Comparison of ENCODE assay signal across 1 cellular context in the genomic region with DNA sequence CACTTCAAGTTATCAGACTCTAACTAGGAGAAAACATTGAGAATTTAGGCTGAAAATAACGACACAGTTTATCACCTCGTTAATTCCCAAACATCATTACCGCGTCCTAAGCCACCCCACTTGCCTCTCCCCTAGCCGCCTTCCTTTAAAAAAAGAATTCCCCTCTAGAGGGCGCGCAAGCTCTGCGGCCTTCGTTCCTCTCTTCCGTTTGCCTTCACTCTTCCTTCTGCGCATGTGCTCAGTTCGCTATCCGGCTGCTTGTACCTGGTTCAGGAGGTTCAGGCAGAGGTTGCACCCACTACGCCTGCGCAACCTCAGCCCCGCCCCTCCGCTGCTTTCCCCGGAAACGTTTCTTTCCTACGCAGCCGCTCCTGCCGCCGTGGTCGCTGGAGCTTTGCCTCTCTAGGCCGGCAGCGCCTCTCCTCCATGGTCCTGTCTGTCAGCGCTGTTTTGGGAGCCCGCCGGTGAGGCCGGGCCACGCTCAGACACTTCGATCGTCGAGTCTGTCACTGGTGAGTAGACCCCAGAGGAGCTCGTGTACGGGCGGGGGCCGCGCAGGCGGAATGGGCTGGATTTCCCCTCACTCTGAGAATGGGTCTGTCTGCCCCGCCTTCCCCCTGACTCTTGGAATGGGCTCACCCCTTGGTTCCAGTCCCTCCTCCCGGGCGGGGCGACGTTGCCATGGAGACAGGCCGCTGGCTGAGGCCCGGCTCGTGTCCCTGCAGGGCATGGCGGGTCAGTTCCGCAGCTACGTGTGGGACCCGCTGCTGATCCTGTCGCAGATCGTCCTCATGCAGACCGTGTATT.
TF ChIP-seq lines count a peak whose summit lies in the region.

A gene (plus strand): TSS at position 353 of the 807 bp plus-strand sequence. CDS start 376 bp downstream, at position 729.

TF ChIP-seq in WTC11, 78 proteins besides CTCF, POLR2A, EP300 and RAD21 (continued from another document and continues in another):
- TF ChIP-seq, protein P1, sequence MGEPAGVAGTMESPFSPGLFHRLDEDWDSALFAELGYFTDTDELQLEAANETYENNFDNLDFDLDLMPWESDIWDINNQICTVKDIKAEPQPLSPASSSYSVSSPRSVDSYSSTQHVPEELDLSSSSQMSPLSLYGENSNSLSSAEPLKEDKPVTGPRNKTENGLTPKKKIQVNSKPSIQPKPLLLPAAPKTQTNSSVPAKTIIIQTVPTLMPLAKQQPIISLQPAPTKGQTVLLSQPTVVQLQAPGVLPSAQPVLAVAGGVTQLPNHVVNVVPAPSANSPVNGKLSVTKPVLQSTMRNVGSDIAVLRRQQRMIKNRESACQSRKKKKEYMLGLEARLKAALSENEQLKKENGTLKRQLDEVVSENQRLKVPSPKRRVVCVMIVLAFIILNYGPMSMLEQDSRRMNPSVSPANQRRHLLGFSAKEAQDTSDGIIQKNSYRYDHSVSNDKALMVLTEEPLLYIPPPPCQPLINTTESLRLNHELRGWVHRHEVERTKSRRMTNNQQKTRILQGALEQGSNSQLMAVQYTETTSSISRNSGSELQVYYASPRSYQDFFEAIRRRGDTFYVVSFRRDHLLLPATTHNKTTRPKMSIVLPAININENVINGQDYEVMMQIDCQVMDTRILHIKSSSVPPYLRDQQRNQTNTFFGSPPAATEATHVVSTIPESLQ (CRISPR knock-in tag; IDR thresholded peaks at IDR 0.05) = no peak
- TF ChIP-seq, protein P2, sequence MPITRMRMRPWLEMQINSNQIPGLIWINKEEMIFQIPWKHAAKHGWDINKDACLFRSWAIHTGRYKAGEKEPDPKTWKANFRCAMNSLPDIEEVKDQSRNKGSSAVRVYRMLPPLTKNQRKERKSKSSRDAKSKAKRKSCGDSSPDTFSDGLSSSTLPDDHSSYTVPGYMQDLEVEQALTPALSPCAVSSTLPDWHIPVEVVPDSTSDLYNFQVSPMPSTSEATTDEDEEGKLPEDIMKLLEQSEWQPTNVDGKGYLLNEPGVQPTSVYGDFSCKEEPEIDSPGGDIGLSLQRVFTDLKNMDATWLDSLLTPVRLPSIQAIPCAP (CRISPR knock-in tag; IDR thresholded peaks at IDR 0.05) = no peak
- TF ChIP-seq ZNF232 (CRISPR knock-in tag; IDR thresholded peaks at IDR 0.05) (peak; percentile 88), ZNF317 (CRISPR knock-in tag; IDR thresholded peaks at IDR 0.05; ENCODE audit: borderline replicate concordance, low read depth) (no peak), GTF2I (CRISPR knock-in tag; conservative IDR thresholded peaks at IDR 0.05) (no peak), EMX1 (CRISPR knock-in tag; IDR thresholded peaks at IDR 0.05) (no peak), ZNF423 (CRISPR knock-in tag; IDR thresholded peaks at IDR 0.05) (no peak), NR3C1 (CRISPR knock-in tag; conservative IDR thresholded peaks at IDR 0.05; ENCODE audit: low read depth) (no peak), HMGA2 (CRISPR knock-in tag; IDR thresholded peaks at IDR 0.05) (no peak), ZNF219 (CRISPR knock-in tag; IDR thresholded peaks at IDR 0.05; ENCODE audit: borderline replicate concordance) (no peak), OVOL2 (CRISPR knock-in tag; IDR thresholded peaks at IDR 0.05; ENCODE audit: borderline replicate concordance) (no peak), ZBTB21 (CRISPR knock-in tag; IDR thresholded peaks at IDR 0.05; ENCODE audit: borderline replicate concordance) (no peak), RELA (CRISPR knock-in tag; IDR thresholded peaks at IDR 0.05; ENCODE audit: borderline replicate concordance) (no peak; the same call in 1 of the 2 replicates), ZNF138 (CRISPR knock-in tag; conservative IDR thresholded peaks at IDR 0.05) (no peak), CREM (CRISPR knock-in tag; IDR thresholded peaks at IDR 0.05) (peak; percentile 77; the same call in 1 of the 2 replicates), ESRRA (CRISPR knock-in tag; IDR thresholded peaks at IDR 0.05; ENCODE audit: borderline replicate concordance) (no peak), CBFB (CRISPR knock-in tag; IDR thresholded peaks at IDR 0.05; ENCODE audit: low read depth) (peak; percentile 70; the same call in 1 of the 2 replicates), PRRX2 (CRISPR knock-in tag; IDR thresholded peaks at IDR 0.05) (no peak), ATF1 (CRISPR knock-in tag; IDR thresholded peaks at IDR 0.05) (no peak), ZNF671 (CRISPR knock-in tag; IDR thresholded peaks at IDR 0.05) (no peak)
- TF ChIP-seq, protein P3, sequence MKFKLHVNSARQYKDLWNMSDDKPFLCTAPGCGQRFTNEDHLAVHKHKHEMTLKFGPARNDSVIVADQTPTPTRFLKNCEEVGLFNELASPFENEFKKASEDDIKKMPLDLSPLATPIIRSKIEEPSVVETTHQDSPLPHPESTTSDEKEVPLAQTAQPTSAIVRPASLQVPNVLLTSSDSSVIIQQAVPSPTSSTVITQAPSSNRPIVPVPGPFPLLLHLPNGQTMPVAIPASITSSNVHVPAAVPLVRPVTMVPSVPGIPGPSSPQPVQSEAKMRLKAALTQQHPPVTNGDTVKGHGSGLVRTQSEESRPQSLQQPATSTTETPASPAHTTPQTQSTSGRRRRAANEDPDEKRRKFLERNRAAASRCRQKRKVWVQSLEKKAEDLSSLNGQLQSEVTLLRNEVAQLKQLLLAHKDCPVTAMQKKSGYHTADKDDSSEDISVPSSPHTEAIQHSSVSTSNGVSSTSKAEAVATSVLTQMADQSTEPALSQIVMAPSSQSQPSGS (CRISPR knock-in tag; IDR thresholded peaks at IDR 0.05; ENCODE audit: borderline replicate concordance, low read depth) = no peak
- TF ChIP-seq, protein P4, sequence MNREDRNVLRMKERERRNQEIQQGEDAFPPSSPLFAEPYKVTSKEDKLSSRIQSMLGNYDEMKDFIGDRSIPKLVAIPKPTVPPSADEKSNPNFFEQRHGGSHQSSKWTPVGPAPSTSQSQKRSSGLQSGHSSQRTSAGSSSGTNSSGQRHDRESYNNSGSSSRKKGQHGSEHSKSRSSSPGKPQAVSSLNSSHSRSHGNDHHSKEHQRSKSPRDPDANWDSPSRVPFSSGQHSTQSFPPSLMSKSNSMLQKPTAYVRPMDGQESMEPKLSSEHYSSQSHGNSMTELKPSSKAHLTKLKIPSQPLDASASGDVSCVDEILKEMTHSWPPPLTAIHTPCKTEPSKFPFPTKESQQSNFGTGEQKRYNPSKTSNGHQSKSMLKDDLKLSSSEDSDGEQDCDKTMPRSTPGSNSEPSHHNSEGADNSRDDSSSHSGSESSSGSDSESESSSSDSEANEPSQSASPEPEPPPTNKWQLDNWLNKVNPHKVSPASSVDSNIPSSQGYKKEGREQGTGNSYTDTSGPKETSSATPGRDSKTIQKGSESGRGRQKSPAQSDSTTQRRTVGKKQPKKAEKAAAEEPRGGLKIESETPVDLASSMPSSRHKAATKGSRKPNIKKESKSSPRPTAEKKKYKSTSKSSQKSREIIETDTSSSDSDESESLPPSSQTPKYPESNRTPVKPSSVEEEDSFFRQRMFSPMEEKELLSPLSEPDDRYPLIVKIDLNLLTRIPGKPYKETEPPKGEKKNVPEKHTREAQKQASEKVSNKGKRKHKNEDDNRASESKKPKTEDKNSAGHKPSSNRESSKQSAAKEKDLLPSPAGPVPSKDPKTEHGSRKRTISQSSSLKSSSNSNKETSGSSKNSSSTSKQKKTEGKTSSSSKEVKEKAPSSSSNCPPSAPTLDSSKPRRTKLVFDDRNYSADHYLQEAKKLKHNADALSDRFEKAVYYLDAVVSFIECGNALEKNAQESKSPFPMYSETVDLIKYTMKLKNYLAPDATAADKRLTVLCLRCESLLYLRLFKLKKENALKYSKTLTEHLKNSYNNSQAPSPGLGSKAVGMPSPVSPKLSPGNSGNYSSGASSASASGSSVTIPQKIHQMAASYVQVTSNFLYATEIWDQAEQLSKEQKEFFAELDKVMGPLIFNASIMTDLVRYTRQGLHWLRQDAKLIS (CRISPR knock-in tag; IDR thresholded peaks at IDR 0.05; ENCODE audit: borderline replicate concordance) = no peak
- TF ChIP-seq, protein P5, sequence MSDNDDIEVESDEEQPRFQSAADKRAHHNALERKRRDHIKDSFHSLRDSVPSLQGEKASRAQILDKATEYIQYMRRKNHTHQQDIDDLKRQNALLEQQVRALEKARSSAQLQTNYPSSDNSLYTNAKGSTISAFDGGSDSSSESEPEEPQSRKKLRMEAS (CRISPR knock-in tag; IDR thresholded peaks at IDR 0.05) = peak; percentile 86
- TF ChIP-seq, protein P6, sequence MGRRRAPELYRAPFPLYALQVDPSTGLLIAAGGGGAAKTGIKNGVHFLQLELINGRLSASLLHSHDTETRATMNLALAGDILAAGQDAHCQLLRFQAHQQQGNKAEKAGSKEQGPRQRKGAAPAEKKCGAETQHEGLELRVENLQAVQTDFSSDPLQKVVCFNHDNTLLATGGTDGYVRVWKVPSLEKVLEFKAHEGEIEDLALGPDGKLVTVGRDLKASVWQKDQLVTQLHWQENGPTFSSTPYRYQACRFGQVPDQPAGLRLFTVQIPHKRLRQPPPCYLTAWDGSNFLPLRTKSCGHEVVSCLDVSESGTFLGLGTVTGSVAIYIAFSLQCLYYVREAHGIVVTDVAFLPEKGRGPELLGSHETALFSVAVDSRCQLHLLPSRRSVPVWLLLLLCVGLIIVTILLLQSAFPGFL (CRISPR knock-in tag; IDR thresholded peaks at IDR 0.05; ENCODE audit: borderline replicate concordance) = no peak
- TF ChIP-seq, protein P7, sequence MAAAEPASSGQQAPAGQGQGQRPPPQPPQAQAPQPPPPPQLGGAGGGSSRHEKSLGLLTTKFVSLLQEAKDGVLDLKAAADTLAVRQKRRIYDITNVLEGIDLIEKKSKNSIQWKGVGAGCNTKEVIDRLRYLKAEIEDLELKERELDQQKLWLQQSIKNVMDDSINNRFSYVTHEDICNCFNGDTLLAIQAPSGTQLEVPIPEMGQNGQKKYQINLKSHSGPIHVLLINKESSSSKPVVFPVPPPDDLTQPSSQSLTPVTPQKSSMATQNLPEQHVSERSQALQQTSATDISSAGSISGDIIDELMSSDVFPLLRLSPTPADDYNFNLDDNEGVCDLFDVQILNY (CRISPR knock-in tag; IDR thresholded peaks at IDR 0.05) = no peak; the same call in 1 of the 2 replicates
- TF ChIP-seq, protein P8, sequence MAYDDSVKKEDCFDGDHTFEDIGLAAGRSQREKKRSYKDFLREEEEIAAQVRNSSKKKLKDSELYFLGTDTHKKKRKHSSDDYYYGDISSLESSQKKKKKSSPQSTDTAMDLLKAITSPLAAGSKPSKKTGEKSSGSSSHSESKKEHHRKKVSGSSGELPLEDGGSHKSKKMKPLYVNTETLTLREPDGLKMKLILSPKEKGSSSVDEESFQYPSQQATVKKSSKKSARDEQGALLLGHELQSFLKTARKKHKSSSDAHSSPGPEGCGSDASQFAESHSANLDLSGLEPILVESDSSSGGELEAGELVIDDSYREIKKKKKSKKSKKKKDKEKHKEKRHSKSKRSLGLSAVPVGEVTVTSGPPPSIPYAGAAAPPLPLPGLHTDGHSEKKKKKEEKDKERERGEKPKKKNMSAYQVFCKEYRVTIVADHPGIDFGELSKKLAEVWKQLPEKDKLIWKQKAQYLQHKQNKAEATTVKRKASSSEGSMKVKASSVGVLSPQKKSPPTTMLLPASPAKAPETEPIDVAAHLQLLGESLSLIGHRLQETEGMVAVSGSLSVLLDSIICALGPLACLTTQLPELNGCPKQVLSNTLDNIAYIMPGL (CRISPR knock-in tag; IDR thresholded peaks at IDR 0.05) = no peak
- TF ChIP-seq, protein P9, sequence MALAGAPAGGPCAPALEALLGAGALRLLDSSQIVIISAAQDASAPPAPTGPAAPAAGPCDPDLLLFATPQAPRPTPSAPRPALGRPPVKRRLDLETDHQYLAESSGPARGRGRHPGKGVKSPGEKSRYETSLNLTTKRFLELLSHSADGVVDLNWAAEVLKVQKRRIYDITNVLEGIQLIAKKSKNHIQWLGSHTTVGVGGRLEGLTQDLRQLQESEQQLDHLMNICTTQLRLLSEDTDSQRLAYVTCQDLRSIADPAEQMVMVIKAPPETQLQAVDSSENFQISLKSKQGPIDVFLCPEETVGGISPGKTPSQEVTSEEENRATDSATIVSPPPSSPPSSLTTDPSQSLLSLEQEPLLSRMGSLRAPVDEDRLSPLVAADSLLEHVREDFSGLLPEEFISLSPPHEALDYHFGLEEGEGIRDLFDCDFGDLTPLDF (CRISPR knock-in tag; IDR thresholded peaks at IDR 0.05) = no peak
- TF ChIP-seq, protein P10, sequence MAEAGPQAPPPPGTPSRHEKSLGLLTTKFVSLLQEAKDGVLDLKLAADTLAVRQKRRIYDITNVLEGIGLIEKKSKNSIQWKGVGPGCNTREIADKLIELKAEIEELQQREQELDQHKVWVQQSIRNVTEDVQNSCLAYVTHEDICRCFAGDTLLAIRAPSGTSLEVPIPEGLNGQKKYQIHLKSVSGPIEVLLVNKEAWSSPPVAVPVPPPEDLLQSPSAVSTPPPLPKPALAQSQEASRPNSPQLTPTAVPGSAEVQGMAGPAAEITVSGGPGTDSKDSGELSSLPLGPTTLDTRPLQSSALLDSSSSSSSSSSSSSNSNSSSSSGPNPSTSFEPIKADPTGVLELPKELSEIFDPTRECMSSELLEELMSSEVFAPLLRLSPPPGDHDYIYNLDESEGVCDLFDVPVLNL (CRISPR knock-in tag; IDR thresholded peaks at IDR 0.05; ENCODE audit: borderline replicate concordance, low read depth) = no peak
- TF ChIP-seq, protein P11, sequence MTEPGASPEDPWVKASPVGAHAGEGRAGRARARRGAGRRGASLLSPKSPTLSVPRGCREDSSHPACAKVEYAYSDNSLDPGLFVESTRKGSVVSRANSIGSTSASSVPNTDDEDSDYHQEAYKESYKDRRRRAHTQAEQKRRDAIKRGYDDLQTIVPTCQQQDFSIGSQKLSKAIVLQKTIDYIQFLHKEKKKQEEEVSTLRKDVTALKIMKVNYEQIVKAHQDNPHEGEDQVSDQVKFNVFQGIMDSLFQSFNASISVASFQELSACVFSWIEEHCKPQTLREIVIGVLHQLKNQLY (CRISPR knock-in tag; IDR thresholded peaks at IDR 0.05) = no peak
- TF ChIP-seq, protein P12, sequence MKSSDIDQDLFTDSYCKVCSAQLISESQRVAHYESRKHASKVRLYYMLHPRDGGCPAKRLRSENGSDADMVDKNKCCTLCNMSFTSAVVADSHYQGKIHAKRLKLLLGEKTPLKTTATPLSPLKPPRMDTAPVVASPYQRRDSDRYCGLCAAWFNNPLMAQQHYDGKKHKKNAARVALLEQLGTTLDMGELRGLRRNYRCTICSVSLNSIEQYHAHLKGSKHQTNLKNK (CRISPR knock-in tag; IDR thresholded peaks at IDR 0.05) = no peak
- TF ChIP-seq, protein P13, sequence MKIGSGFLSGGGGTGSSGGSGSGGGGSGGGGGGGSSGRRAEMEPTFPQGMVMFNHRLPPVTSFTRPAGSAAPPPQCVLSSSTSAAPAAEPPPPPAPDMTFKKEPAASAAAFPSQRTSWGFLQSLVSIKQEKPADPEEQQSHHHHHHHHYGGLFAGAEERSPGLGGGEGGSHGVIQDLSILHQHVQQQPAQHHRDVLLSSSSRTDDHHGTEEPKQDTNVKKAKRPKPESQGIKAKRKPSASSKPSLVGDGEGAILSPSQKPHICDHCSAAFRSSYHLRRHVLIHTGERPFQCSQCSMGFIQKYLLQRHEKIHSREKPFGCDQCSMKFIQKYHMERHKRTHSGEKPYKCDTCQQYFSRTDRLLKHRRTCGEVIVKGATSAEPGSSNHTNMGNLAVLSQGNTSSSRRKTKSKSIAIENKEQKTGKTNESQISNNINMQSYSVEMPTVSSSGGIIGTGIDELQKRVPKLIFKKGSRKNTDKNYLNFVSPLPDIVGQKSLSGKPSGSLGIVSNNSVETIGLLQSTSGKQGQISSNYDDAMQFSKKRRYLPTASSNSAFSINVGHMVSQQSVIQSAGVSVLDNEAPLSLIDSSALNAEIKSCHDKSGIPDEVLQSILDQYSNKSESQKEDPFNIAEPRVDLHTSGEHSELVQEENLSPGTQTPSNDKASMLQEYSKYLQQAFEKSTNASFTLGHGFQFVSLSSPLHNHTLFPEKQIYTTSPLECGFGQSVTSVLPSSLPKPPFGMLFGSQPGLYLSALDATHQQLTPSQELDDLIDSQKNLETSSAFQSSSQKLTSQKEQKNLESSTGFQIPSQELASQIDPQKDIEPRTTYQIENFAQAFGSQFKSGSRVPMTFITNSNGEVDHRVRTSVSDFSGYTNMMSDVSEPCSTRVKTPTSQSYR (CRISPR knock-in tag; IDR thresholded peaks at IDR 0.05) = no peak
